Comparison of ENCODE assay signal across 19 cellular contexts in genomic region chr10:121578298-121578697, GRCh38. TPM values are rescaled to one million over a fixed set of nuclear protein-coding genes. Genes with fewer than 3 reads are reported as not detected.
"Had no signal": no experiment of that assay in that cellular context is flagged by ENCODE, and none has a peak within 500 bp of the region (broad histone marks: within the 10 kb centered on the region; RNA-seq: fewer than 3 reads in every experiment).

No MANE protein-coding gene starts in this region.

- H3K27me3 Mint-ChIP-seq: activated naive CD4-positive, alpha-beta T cell treated with anti-CD3 and anti-CD28 coated beads, Interleukin-2, amount 10 ng/mL, durations not matched to agents 7 days and 5 days had no signal

- H3K4me3 Mint-ChIP-seq: activated naive CD4-positive, alpha-beta T cell treated with anti-CD3 and anti-CD28 coated beads, Interleukin-2, amount 10 ng/mL, durations not matched to agents 7 days and 5 days; naive thymus-derived CD4-positive, alpha-beta T cell; T-cell had no signal

- H3K27me3 ChIP-seq: ascending aorta, foreskin keratinocyte had no signal

- H3K9me3 ChIP-seq: ascending aorta, mucosa of descending colon had no signal

- H3K4me1 ChIP-seq: ascending aorta had no signal

- H3K27ac ChIP-seq: ascending aorta, coronary artery, foreskin keratinocyte had no signal

- DNase-seq: activated CD4-positive, alpha-beta T cell treated with anti-CD3 and anti-CD28 coated beads for 1 hour; activated CD4-positive, alpha-beta T cell treated with anti-CD3 and anti-CD28 coated beads, Interleukin-2, amount 50 U/mL, for 48 hours; activated naive CD4-positive, alpha-beta T cell treated with anti-CD3 and anti-CD28 coated beads, Interleukin-2, amount 10 ng/mL, durations not matched to agents 7 days and 5 days; activated T-cell treated with anti-CD3 and anti-CD28 coated beads, Interleukin-2, amount 50 U/mL, for 1 hour; caudate nucleus; effector CD4-positive, alpha-beta T cell; left colon; mucosa of descending colon; naive thymus-derived CD4-positive, alpha-beta T cell; stimulated activated CD4-positive, alpha-beta T cell treated with anti-CD3 and anti-CD28 coated beads, Interleukin-2, amount 100 ng/mL, for 48 hours; stimulated activated naive CD4-positive, alpha-beta T cell; T-cell; T-helper 9 cell had no signal

- H3K9me3 Mint-ChIP-seq: activated T-helper 2 cell treated with anti-CD3 and anti-CD28 coated beads, Interferon-gamma antibody, Interleukin-2, Interleukin-4, amounts not matched to agents 10 μg/mL and 5 μg/mL and 100 μg/mL, durations not matched to agents 14 hours and 24 hours and 36 hours; T-cell had no signal

- H3K36me3 Mint-ChIP-seq: activated naive CD4-positive, alpha-beta T cell treated with anti-CD3 and anti-CD28 coated beads, Interleukin-2, amount 10 ng/mL, durations not matched to agents 7 days and 5 days; naive thymus-derived CD4-positive, alpha-beta T cell; T-cell had no signal

- H3K4me3 ChIP-seq: ascending aorta, coronary artery, lung, mucosa of descending colon had no signal

- H3K4me1 Mint-ChIP-seq: activated naive CD4-positive, alpha-beta T cell treated with anti-CD3 and anti-CD28 coated beads, Interleukin-2, amount 10 ng/mL, durations not matched to agents 7 days and 5 days; naive thymus-derived CD4-positive, alpha-beta T cell; T-cell had no signal

- H3K36me3 ChIP-seq: ascending aorta had no signal

- H3K27ac Mint-ChIP-seq: activated naive CD4-positive, alpha-beta T cell treated with anti-CD3 and anti-CD28 coated beads, Interleukin-2, amount 10 ng/mL, durations not matched to agents 7 days and 5 days; activated T-helper 2 cell treated with anti-CD3 and anti-CD28 coated beads, Interferon-gamma antibody, Interleukin-2, Interleukin-4, amounts not matched to agents 10 μg/mL and 5 μg/mL and 100 μg/mL, durations not matched to agents 14 hours and 24 hours and 36 hours; naive thymus-derived CD4-positive, alpha-beta T cell; T-cell had no signal

- ATAC-seq: foreskin keratinocyte; left colon; mucosa of descending colon; naive thymus-derived CD4-positive, alpha-beta T cell; T-cell had no signal

RNA-seq across cellular contexts. Expression of gene FGFR2, which starts 19.9 kb away (rescaled TPM):
- total RNA-seq: activated T-helper 2 cell treated with anti-CD3 and anti-CD28 coated beads, Interferon-gamma antibody, Interleukin-2, Interleukin-4, amounts not matched to agents 10 μg/mL and 5 μg/mL and 100 μg/mL, durations not matched to agents 14 hours and 24 hours and 36 hours; endothelial cell of umbilical vein had no signal
- polyA plus RNA-seq: naive thymus-derived CD4-positive, alpha-beta T cell had no signal
